18 cellular contexts compared by ENCODE assay signal in genomic region chrX:126900937-126901336, GRCh38.
"Had no signal": no experiment of that assay in that cellular context is flagged by ENCODE, and none has a peak within 500 bp of the region (broad histone marks: within the 10 kb centered on the region; RNA-seq: fewer than 3 reads in every experiment).

No MANE protein-coding gene starts in this region.

- H3K4me3 ChIP-seq: dorsolateral prefrontal cortex, left lung, psoas muscle, sigmoid colon, skin epidermis, stomach, thoracic aorta, transverse colon had no signal

- H3K9me3 ChIP-seq: left lung, psoas muscle, sigmoid colon, stomach, thoracic aorta, transverse colon had no signal

- ATAC-seq: left lung, psoas muscle had no signal

- H3K4me1 ChIP-seq: left lung, psoas muscle, sigmoid colon, stomach, transverse colon had no signal

- H3K27ac ChIP-seq: dorsolateral prefrontal cortex, left lung, psoas muscle, sigmoid colon, skin epidermis, stomach, thoracic aorta, transverse colon had no signal

- DNase-seq: cortex of kidney; dorsolateral prefrontal cortex; effector CD8-positive, alpha-beta T cell; foreskin melanocyte; islet precursor cell; left lung; mesendoderm; naive B cell; psoas muscle; retina; sigmoid colon; stimulated activated CD4-positive, alpha-beta T cell treated with anti-CD3 and anti-CD28 coated beads, Interleukin-2, amount 100 ng/mL, for 24 hours; stimulated activated naive CD4-positive, alpha-beta T cell; stomach; substantia nigra; transverse colon had no signal

- H3K27me3 ChIP-seq: sigmoid colon, stomach, transverse colon had no signal

- H3K36me3 ChIP-seq: left lung, sigmoid colon, stomach, thoracic aorta, transverse colon had no signal
